Comparison of ENCODE assay signal across 15 cellular contexts in genomic region chr9:92719028-92719647, GRCh38.
"Had no signal": no experiment of that assay in that cellular context is flagged by ENCODE, and none has a peak within 500 bp of the region (broad histone marks: within the 10 kb centered on the region; RNA-seq: fewer than 3 reads in every experiment).

No MANE protein-coding gene starts in this region.

- H3K9me3 ChIP-seq: neutrophil, tibial artery, uterus had no signal

- H3K27ac Mint-ChIP-seq: activated CD4-positive, alpha-beta T cell treated with anti-CD3 and anti-CD28 coated beads, Interleukin-2, amount 10 ng/mL, durations not matched to agents 24 days and 14 days; activated naive CD8-positive, alpha-beta T cell; activated T-helper 1 cell treated with anti-CD3 and anti-CD28 coated beads, Interleukin-12 subunit alpha, Interleukin-12 subunit beta, Interleukin-2, Interleukin-4 antibody, amounts not matched to agents 30 ng/mL and 10 ng/mL and 1 ng/mL, durations not matched to agents 14 hours and 24 hours and 36 hours; natural killer cell; T-cell had no signal

- H2AFZ ChIP-seq: parathyroid adenoma had no signal

- ATAC-seq: natural killer cell, T-cell had no signal

- H3K79me2 ChIP-seq: parathyroid adenoma had no signal

- H3K9me3 Mint-ChIP-seq: activated CD4-positive, alpha-beta T cell treated with anti-CD3 and anti-CD28 coated beads, Interleukin-2, amount 10 ng/mL, durations not matched to agents 24 days and 14 days; activated T-helper 1 cell treated with anti-CD3 and anti-CD28 coated beads, Interleukin-12 subunit alpha, Interleukin-12 subunit beta, Interleukin-2, Interleukin-4 antibody, amounts not matched to agents 30 ng/mL and 10 ng/mL and 1 ng/mL, durations not matched to agents 14 hours and 24 hours and 36 hours; natural killer cell; T-cell had no signal

- H3K4me3 Mint-ChIP-seq: activated CD4-positive, alpha-beta T cell treated with anti-CD3 and anti-CD28 coated beads, Interleukin-2, amount 10 ng/mL, durations not matched to agents 24 days and 14 days; activated naive CD8-positive, alpha-beta T cell; activated T-helper 1 cell treated with anti-CD3 and anti-CD28 coated beads, Interleukin-12 subunit alpha, Interleukin-12 subunit beta, Interleukin-2, Interleukin-4 antibody, amounts not matched to agents 30 ng/mL and 10 ng/mL and 1 ng/mL, durations not matched to agents 14 hours and 24 hours and 36 hours; natural killer cell; T-cell had no signal

- H3K27me3 ChIP-seq: cardiac muscle cell, neutrophil, tibial artery, uterus had no signal

- H3K4me3 ChIP-seq: cardiac muscle cell, tibial artery, uterus had no signal

- H3K9ac ChIP-seq: parathyroid adenoma had no signal

- H3K4me1 ChIP-seq: parathyroid adenoma, tibial artery, uterus had no signal

- H3K27me3 Mint-ChIP-seq: activated CD4-positive, alpha-beta T cell treated with anti-CD3 and anti-CD28 coated beads, Interleukin-2, amount 10 ng/mL, durations not matched to agents 24 days and 14 days; activated naive CD8-positive, alpha-beta T cell; T-cell had no signal

- H3K36me3 ChIP-seq: uterus had no signal

- H3K27ac ChIP-seq: cardiac muscle cell, neutrophil, parathyroid adenoma, tibial artery, uterus had no signal

- H3K36me3 Mint-ChIP-seq: natural killer cell had no signal

- DNase-seq: activated CD4-positive, CD25-positive, alpha-beta regulatory T cell; dermis blood vessel endothelial cell; effector memory CD4-positive, alpha-beta T cell; natural killer cell; stimulated activated naive CD4-positive, alpha-beta T cell treated with Interleukin-2 at 50 U/mL for 16 hours; T-cell; T-helper 9 cell; tibial artery; uterus had no signal
